Comparison of ENCODE assay signal across 21 cellular contexts in the genomic region with DNA sequence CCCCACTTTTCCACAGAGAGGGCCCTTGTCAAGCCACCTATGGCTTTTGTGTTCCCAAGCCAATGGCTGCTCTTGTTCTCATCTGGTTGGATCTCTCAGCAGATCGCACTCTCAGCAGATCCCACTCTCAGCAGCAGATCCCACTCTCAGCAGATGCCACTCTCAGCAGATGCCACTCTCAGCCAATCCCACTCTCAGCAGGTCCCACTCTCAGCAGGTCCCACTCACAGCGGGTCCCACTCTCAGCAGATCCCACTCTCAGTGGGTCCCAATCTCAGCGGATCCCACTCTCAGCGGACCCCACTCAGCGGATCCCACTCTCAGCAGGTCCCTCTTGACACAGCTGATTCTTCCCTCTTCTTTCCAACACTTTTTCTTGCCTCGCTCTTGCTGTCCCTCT. TPM values are rescaled to one million over a fixed set of nuclear protein-coding genes. Genes with fewer than 3 reads are reported as not detected.
DNase-seq lines count a peak whose midpoint lies in the region; ATAC-seq, FAIRE-seq and TF ChIP-seq lines count a peak whose summit lies in the region.
"Had no signal": no experiment of that assay in that cellular context is flagged by ENCODE, and none has a peak within 500 bp of the region (broad histone marks: within the 10 kb centered on the region; RNA-seq: fewer than 3 reads in every experiment).

No MANE protein-coding gene starts in this region.

- POLR2A ChIA-PET in Caco-2 (lab: Charles Lee): no interaction called here

- H3K4me1 ChIP-seq in Caco-2 (peaks cover 46% of the 10 kb centered on the region), parathyroid adenoma (peaks cover 50% of the 10 kb centered on the region)
- H3K4me1 ChIP-seq: BE2C, HAP-1 had no signal

- H3K27me3 ChIP-seq in Caco-2 (replicated peaks; ENCODE audit: control insufficient read depth, insufficient read depth, low read length) (no peaks in the 10 kb centered on the region), parathyroid adenoma (ENCODE audit: control insufficient read depth, insufficient read depth, low read length) (no peaks in the 10 kb centered on the region), dorsolateral prefrontal cortex (no peaks in the 10 kb centered on the region)
- H3K27me3 ChIP-seq: BE2C had no signal

- peak overlapping the region; percentile 13 for H2AFZ ChIP-seq in parathyroid adenoma

- H3K9me3 Mint-ChIP-seq in Caco-2 (ENCODE audit: unreplicated experiment): no peaks in the 10 kb centered on the region
- H3K9me3 Mint-ChIP-seq: CD4-positive, CD25-positive, alpha-beta regulatory T cell; CD8-positive, alpha-beta memory T cell had no signal

- H3K27ac ChIP-seq in parathyroid adenoma (peak overlapping the region; percentile 73), dorsolateral prefrontal cortex (no peak overlapping the region)
- H3K27ac ChIP-seq: HL-60 had no signal

- no peak overlapping the region for H3K4me2 ChIP-seq in parathyroid adenoma (ENCODE audit: low read length)

- H3K36me3 ChIP-seq in Caco-2 (ENCODE audit: control insufficient read depth, insufficient read depth, low read length) (no peaks in the 10 kb centered on the region), parathyroid adenoma (ENCODE audit: control insufficient read depth, insufficient read depth, low read length) (no peaks in the 10 kb centered on the region)
- H3K36me3 ChIP-seq: BE2C, HAP-1 had no signal

- H3K4me1 Mint-ChIP-seq in Caco-2 (ENCODE audit: low read depth, unreplicated experiment): peaks cover 43% of the 10 kb centered on the region
- H3K4me1 Mint-ChIP-seq: CD8-positive, alpha-beta memory T cell had no signal

- H3K27ac Mint-ChIP-seq in Caco-2 (ENCODE audit: unreplicated experiment): peak overlapping the region; percentile 24

- ATAC-seq in HG02678 (IDR thresholded peaks at IDR 0.05; ENCODE audit: unreplicated experiment): no peak
- ATAC-seq in GM19397 (IDR thresholded peaks at IDR 0.05; ENCODE audit: unreplicated experiment): no peak
- ATAC-seq: K562 had no signal

- H3K9ac ChIP-seq in parathyroid adenoma: no peak overlapping the region

- TF ChIP-seq CTCF in Caco-2 (IDR thresholded peaks at IDR 0.05; ENCODE audit: insufficient read depth in 1 of 2, low read depth in 1 of 2, low read length in 1 of 2, severe bottlenecking in 1 of 2, unreplicated experiment in 1 of 2): no peak
- TF ChIP-seq CTCF in parathyroid adenoma (IDR thresholded peaks at IDR 0.05): no peak
- no peak for TF ChIP-seq CTCF in dorsolateral prefrontal cortex (IDR thresholded peaks at IDR 0.05 in 54 of 56, conservative IDR thresholded peaks at IDR 0.05 in 2 of 56; ENCODE audit: low read depth in 1 of 56, partially characterized antibody in 56 of 56)

- H3K9me3 ChIP-seq in Caco-2: no peaks in the 10 kb centered on the region
- no peaks in the 10 kb centered on the region for H3K9me3 ChIP-seq in parathyroid adenoma (ENCODE audit: control insufficient read depth, low read length)
- H3K9me3 ChIP-seq: BE2C, HAP-1 had no signal

- no peaks in the 10 kb centered on the region for H3K27me3 Mint-ChIP-seq in Caco-2 (ENCODE audit: insufficient read depth, unreplicated experiment)

- no peaks in the 10 kb centered on the region for H3K36me3 Mint-ChIP-seq in Caco-2 (ENCODE audit: insufficient read depth, unreplicated experiment)
- H3K36me3 Mint-ChIP-seq: CD4-positive, CD25-positive, alpha-beta regulatory T cell; CD8-positive, alpha-beta memory T cell had no signal

- DNase-seq in Caco-2: no peak
- DNase-seq in HTR-8/SVneo (ENCODE audit: insufficient read length, low spot score): no peak
- DNase-seq in islet precursor cell: peak; percentile 12
- no peak for DNase-seq in hypothalamus (lab: John Stamatoyannopoulos, UW)
- no peak for DNase-seq in dorsolateral prefrontal cortex
- DNase-seq: BE2C; C1 segment of cervical spinal cord; CD4-positive, CD25-positive, alpha-beta regulatory T cell; CD8-positive, alpha-beta memory T cell; COR-L47; IMR-90 had no signal

- H3K4me3 ChIP-seq in Caco-2 (ENCODE audit: low read depth, low read length) (no peak overlapping the region), parathyroid adenoma (ENCODE audit: low read depth, low read length) (no peak overlapping the region), dorsolateral prefrontal cortex (no peak overlapping the region)
- H3K4me3 ChIP-seq: HAP-1, K562 had no signal

- no peaks in the 10 kb centered on the region for H3K79me2 ChIP-seq in parathyroid adenoma

- CTCF ChIA-PET in Caco-2 (lab: Charles Lee): no interaction called here

- peak; percentile 48 for FAIRE-seq in HTR-8/SVneo (lab: Jason Lieb, UNC)
- FAIRE-seq: D721Med, G401.6, GM12891, H1, K562 had no signal

- no TSS peak for BruUV-seq in Caco-2 (replicated peaks; lab: Mats Ljungman, UMichigan)

- intact Hi-C loops in Caco-2 (cut with micrococcal nuclease; ENCODE audit: unreplicated experiment): no loop called here
- intact Hi-C loops in dorsolateral prefrontal cortex (cut with DNase I): no loop called here

- H3K4me3 Mint-ChIP-seq in Caco-2 (ENCODE audit: unreplicated experiment): no peak overlapping the region
- H3K4me3 Mint-ChIP-seq: CD4-positive, CD25-positive, alpha-beta regulatory T cell; CD8-positive, alpha-beta memory T cell had no signal

RNA-seq across cellular contexts. Expression of gene MGAT4A, which starts 59.3 kb away (rescaled TPM):
- total RNA-seq in Caco-2 (2022): 63.7 and 72.3 TPM in 2 replicates
- total RNA-seq in dorsolateral prefrontal cortex: 10 to 100 TPM; 42.8 to 86.5 (median 65.9) TPM
